In genomic region chr2:241720099-241720498, GRCh38 we compare ENCODE assay signal across 27 cellular contexts. TPM values are rescaled to one million over a fixed set of nuclear protein-coding genes. Genes with fewer than 3 reads are reported as not detected.
A peak's percentile ranks its signal among the peaks of the same experiment; 100 is the strongest.
DNase-seq lines count a peak whose midpoint lies in the region; ATAC-seq, FAIRE-seq and TF ChIP-seq lines count a peak whose summit lies in the region.
"Had no signal": no experiment of that assay in that cellular context is flagged by ENCODE, and none has a peak within 500 bp of the region (broad histone marks: within the 10 kb centered on the region; RNA-seq: fewer than 3 reads in every experiment).

No MANE protein-coding gene starts in this region.

- peaks cover 58% of the 10 kb centered on the region for H3K4me1 ChIP-seq in BLaER1
- H3K4me1 ChIP-seq in RWPE2 (ENCODE audit: insufficient read depth, poor library complexity, severe bottlenecking): no peaks in the 10 kb centered on the region
- H3K4me1 ChIP-seq in naive thymus-derived CD4-positive, alpha-beta T cell (ENCODE audit: control insufficient read depth in 2 of 2, insufficient read depth in 2 of 2, low read length in 2 of 2): no peaks in the 10 kb centered on the region
- no peaks in the 10 kb centered on the region for H3K4me1 ChIP-seq in neural progenitor cell
- H3K4me1 ChIP-seq in trophoblast cell (ENCODE audit: control insufficient read depth in 1 of 2, insufficient read depth in 2 of 2, low read length in 2 of 2): no peaks in the 10 kb centered on the region
- H3K4me1 ChIP-seq: A549, BE2C had no signal

- H3K4me1 Mint-ChIP-seq in naive thymus-derived CD4-positive, alpha-beta T cell: peaks cover 0 to 2% (median 0%) of the 10 kb centered on the region in 7 donors
- H3K4me1 Mint-ChIP-seq in neural progenitor cell: no peaks in the 10 kb centered on the region

- peaks cover 5 to 40% (median 27%) of the 10 kb centered on the region in 5 donors for H3K36me3 Mint-ChIP-seq in naive thymus-derived CD4-positive, alpha-beta T cell
- H3K36me3 Mint-ChIP-seq in neural progenitor cell: peaks cover 47% of the 10 kb centered on the region

- H3K18ac ChIP-seq in trophoblast cell (ENCODE audit: low read length): no peak overlapping the region

- TF ChIP-seq CTCF in RWPE2 (IDR thresholded peaks at IDR 0.05; ENCODE audit: poor library complexity, severe bottlenecking): no peak
- TF ChIP-seq CTCF in neural progenitor cell (IDR thresholded peaks at IDR 0.05): no peak

- CTCF ChIA-PET in naive thymus-derived CD4-positive, alpha-beta T cell (lab: Charles Lee): no interaction called here

- peaks cover 27% of the 10 kb centered on the region for H3K9me3 ChIP-seq in BLaER1
- H3K9me3 ChIP-seq in RWPE2 (ENCODE audit: severe bottlenecking): no peaks in the 10 kb centered on the region
- peaks cover 0 to 11% (median 0%) of the 10 kb centered on the region in 3 experiments for H3K9me3 ChIP-seq in naive thymus-derived CD4-positive, alpha-beta T cell (ENCODE audit: control insufficient read depth in 2 of 3, low read length in 3 of 3)
- H3K9me3 ChIP-seq in neural progenitor cell (ENCODE audit: low read depth): peaks cover 5% of the 10 kb centered on the region
- H3K9me3 ChIP-seq in trophoblast cell (ENCODE audit: insufficient read depth, low read depth, low read length): peaks cover 27% of the 10 kb centered on the region
- H3K9me3 ChIP-seq: BE2C had no signal

- peak overlapping the region; percentile 93 for H3K4me2 ChIP-seq in BLaER1
- no peak overlapping the region for H3K4me2 ChIP-seq in neural progenitor cell
- no peak overlapping the region for H3K4me2 ChIP-seq in trophoblast cell (ENCODE audit: low read length)
- H3K4me2 ChIP-seq: A549 had no signal

- no peak overlapping the region for H2AK5ac ChIP-seq in trophoblast cell (ENCODE audit: low read length)

- WGBS in trophoblast cell (ENCODE audit: extremely low coverage, insufficient coverage, insufficient read length): no CpG with 5 or more reads among the region's 19 CpGs

- TF ChIP-seq POLR2A in GM12891 (IDR thresholded peaks at IDR 0.05; ENCODE audit: low read depth, low read length): peak; percentile 39; the same call in 1 of the 2 replicates

- no peak for DNase-seq in GM12891 (ENCODE audit: insufficient read length, low spot score)
- peak; percentile 61 for DNase-seq in RWPE2 (ENCODE audit: low spot score)
- no peak for DNase-seq in naive thymus-derived CD4-positive, alpha-beta T cell
- DNase-seq in ureter (ENCODE audit: low spot score): no peak
- no peak for DNase-seq in neural progenitor cell (ENCODE audit: low spot score)
- DNase-seq in trophoblast cell: no peak
- DNase-seq: BE2C; CD4-positive, alpha-beta T cell; COR-L47; DND-41; GOT3; Karpas-422; MV-4-11; NCI-H1694; NCI-H2081; NCI-H2171 treated with DMSO at 0.1 percent for 48 hours; NCI-H524 treated with DMSO at 0.1 percent for 48 hours; Right ventricle myocardium superior had no signal

- H3K14ac ChIP-seq in trophoblast cell (ENCODE audit: low read length): no peak overlapping the region

- no peak overlapping the region for H4K12ac ChIP-seq in trophoblast cell (ENCODE audit: low read depth, low read length)

- H3K4me3 Mint-ChIP-seq in naive thymus-derived CD4-positive, alpha-beta T cell: no peak overlapping the region
- H3K4me3 Mint-ChIP-seq in neural progenitor cell: no peak overlapping the region
- H3K4me3 Mint-ChIP-seq: CD4-positive, alpha-beta T cell; IgD-negative memory B cell had no signal

- H3K27ac ChIP-seq in BLaER1 (peak overlapping the region; percentile 83), RWPE2 (ENCODE audit: poor library complexity, severe bottlenecking) (no peak overlapping the region), neural progenitor cell (no peak overlapping the region), trophoblast cell (ENCODE audit: low read depth, low read length) (no peak overlapping the region)
- H3K27ac ChIP-seq in naive thymus-derived CD4-positive, alpha-beta T cell (ENCODE audit: low read depth, low read length): no peak overlapping the region
- H3K27ac ChIP-seq: A549, SK-N-MC had no signal

- peak overlapping the region; percentile 68; the same call in 1 of the 2 replicates for H3K9ac ChIP-seq in BLaER1
- H3K9ac ChIP-seq in neural progenitor cell: no peak overlapping the region
- no peak overlapping the region for H3K9ac ChIP-seq in trophoblast cell (ENCODE audit: low read length)

- no peak overlapping the region for H2BK5ac ChIP-seq in trophoblast cell (ENCODE audit: low read depth, low read length, poor library complexity)

- H3K23ac ChIP-seq in trophoblast cell (ENCODE audit: low read length): no peak overlapping the region

- peaks cover 80% of the 10 kb centered on the region for H3K36me3 ChIP-seq in BLaER1
- H3K36me3 ChIP-seq in RWPE2 (ENCODE audit: low read depth): peaks cover 29% of the 10 kb centered on the region
- peaks cover 0 to 65% (median 3%) of the 10 kb centered on the region in 3 experiments for H3K36me3 ChIP-seq in naive thymus-derived CD4-positive, alpha-beta T cell (ENCODE audit: control insufficient read depth in 2 of 3, insufficient read depth in 3 of 3, low read length in 3 of 3)
- H3K36me3 ChIP-seq in neural progenitor cell: peaks cover 14% of the 10 kb centered on the region
- H3K36me3 ChIP-seq in trophoblast cell (ENCODE audit: control insufficient read depth in 1 of 2, insufficient read depth in 2 of 2, low read length in 2 of 2): peaks cover 55 to 57% of the 10 kb centered on the region in 2 experiments

- POLR2A ChIA-PET in naive thymus-derived CD4-positive, alpha-beta T cell (lab: Charles Lee): no interaction called here

- H3K27me3 Mint-ChIP-seq in naive thymus-derived CD4-positive, alpha-beta T cell: no peaks in the 10 kb centered on the region
- H3K27me3 Mint-ChIP-seq in neural progenitor cell (ENCODE audit: insufficient read depth, low read depth): no peaks in the 10 kb centered on the region
- H3K27me3 Mint-ChIP-seq: CD4-positive, alpha-beta T cell; IgD-negative memory B cell had no signal

- no peaks in the 10 kb centered on the region for H3K27me3 ChIP-seq in BLaER1
- no peaks in the 10 kb centered on the region for H3K27me3 ChIP-seq in RWPE2 (ENCODE audit: insufficient read depth, poor library complexity, severe bottlenecking)
- no peaks in the 10 kb centered on the region for H3K27me3 ChIP-seq in naive thymus-derived CD4-positive, alpha-beta T cell (ENCODE audit: control insufficient read depth in 2 of 2, insufficient read depth in 2 of 2, low read length in 2 of 2)
- H3K27me3 ChIP-seq in neural progenitor cell: no peaks in the 10 kb centered on the region
- H3K27me3 ChIP-seq in trophoblast cell (ENCODE audit: insufficient read depth, low read length): no peaks in the 10 kb centered on the region
- H3K27me3 ChIP-seq: BE2C had no signal

- H3K9me3 Mint-ChIP-seq in naive thymus-derived CD4-positive, alpha-beta T cell: peaks cover 0 to 10% (median 0%) of the 10 kb centered on the region in 11 donors
- H3K9me3 Mint-ChIP-seq in neural progenitor cell: peaks cover 19% of the 10 kb centered on the region
- H3K9me3 Mint-ChIP-seq: CD4-positive, alpha-beta T cell; IgD-negative memory B cell had no signal

- intact Hi-C loops in naive thymus-derived CD4-positive, alpha-beta T cell (cut with micrococcal nuclease): no loop called here

- no peak for FAIRE-seq in GM12891 (lab: Jason Lieb, UNC)
- FAIRE-seq: A549, GM12878, HTR-8/SVneo, RCC 7860 had no signal

- ATAC-seq in RWPE2 (ENCODE audit: low read depth): no peak
- peak; percentile 21 for ATAC-seq in naive thymus-derived CD4-positive, alpha-beta T cell
- no peak for ATAC-seq in HG03520 (IDR thresholded peaks at IDR 0.05; ENCODE audit: unreplicated experiment)
- ATAC-seq: GM12878 had no signal

- H3K27ac Mint-ChIP-seq in naive thymus-derived CD4-positive, alpha-beta T cell: no peak overlapping the region
- no peak overlapping the region for H3K27ac Mint-ChIP-seq in neural progenitor cell
- H3K27ac Mint-ChIP-seq: CD4-positive, alpha-beta T cell; IgD-negative memory B cell had no signal

- H2BK12ac ChIP-seq in trophoblast cell (ENCODE audit: low read length): no peak overlapping the region

- H3K4me3 ChIP-seq in BLaER1: peak overlapping the region; percentile 44; the same call in 1 of the 2 replicates
- H3K4me3 ChIP-seq in RWPE2 (ENCODE audit: severe bottlenecking): no peak overlapping the region
- H3K4me3 ChIP-seq in naive thymus-derived CD4-positive, alpha-beta T cell (ENCODE audit: low read length): no peak overlapping the region
- no peak overlapping the region for H3K4me3 ChIP-seq in neural progenitor cell
- no peak overlapping the region for H3K4me3 ChIP-seq in trophoblast cell (ENCODE audit: low read depth, low read length)
- H3K4me3 ChIP-seq: A549, GM12878, SK-N-MC had no signal

- no peak overlapping the region for H2BK120ac ChIP-seq in trophoblast cell (ENCODE audit: insufficient read depth, low read length, poor library complexity)

- H4K91ac ChIP-seq in trophoblast cell (ENCODE audit: low read depth, low read length): no peak overlapping the region

- no peak overlapping the region for H2AFZ ChIP-seq in neural progenitor cell (replicated peaks)
- no peak overlapping the region for H2AFZ ChIP-seq in trophoblast cell (ENCODE audit: insufficient read depth, low read length, poor library complexity)

- no peaks in the 10 kb centered on the region; the same call in none of the 2 replicates for H4K20me1 ChIP-seq in BLaER1
- H4K20me1 ChIP-seq in neural progenitor cell (ENCODE audit: low read depth): no peaks in the 10 kb centered on the region

- no peak overlapping the region for H3K4ac ChIP-seq in trophoblast cell (ENCODE audit: low read depth, low read length)

- no peaks in the 10 kb centered on the region for H3K79me1 ChIP-seq in trophoblast cell (ENCODE audit: low read length)

- no peaks in the 10 kb centered on the region for H3K79me2 ChIP-seq in neural progenitor cell (ENCODE audit: low read depth)
- no peaks in the 10 kb centered on the region for H3K79me2 ChIP-seq in trophoblast cell (ENCODE audit: control insufficient read depth, insufficient read depth, low read length, poor library complexity)

- no peaks in the 10 kb centered on the region for H3F3A ChIP-seq in neural progenitor cell (ENCODE audit: low read depth)

- no peak overlapping the region for H4K8ac ChIP-seq in trophoblast cell (ENCODE audit: low read depth, low read length)

RNA-seq across cellular contexts. Expression of gene D2HGDH, which starts 14.3 kb away (rescaled TPM):
- 22.9 TPM for polyA plus RNA-seq in GM12891 (2012; ENCODE audit: low read depth, missing spikeins)
- 10 to 100 TPM; 32.5 to 49.8 (median 41.1) TPM for total RNA-seq in naive thymus-derived CD4-positive, alpha-beta T cell
- polyA plus RNA-seq in naive thymus-derived CD4-positive, alpha-beta T cell: 1 to 10 TPM; 3.5 to 5.3 TPM
- total RNA-seq in ureter (67.7 TPM), neural progenitor cell (ENCODE audit: low replicate concordance) (3.5 and 15.4 TPM in 2 replicates)
- polyA plus RNA-seq in trophoblast cell (2013): 4.0 and 4.2 TPM in 2 replicates

RNA-seq across cellular contexts. Expression of gene ING5, which starts 18.3 kb away (rescaled TPM):
- 23.9 TPM for polyA plus RNA-seq in GM12891 (2012; ENCODE audit: low read depth, missing spikeins)
- total RNA-seq in naive thymus-derived CD4-positive, alpha-beta T cell: 100 to 1,000 TPM in 1 of 5 experiments, 10 to 100 TPM in 4; 37.5 to 102 (median 65.4) TPM
- 10 to 100 TPM; 22.3 to 38.7 TPM for polyA plus RNA-seq in naive thymus-derived CD4-positive, alpha-beta T cell
- total RNA-seq in ureter (48.0 TPM), neural progenitor cell (ENCODE audit: low replicate concordance) (38.2 and 49.0 TPM in 2 replicates)
- polyA plus RNA-seq in trophoblast cell (2013): 12.8 and 13.8 TPM in 2 replicates

RNA-seq across cellular contexts. Expression of gene DTYMK, which starts 33.5 kb away (rescaled TPM):
- 40.4 TPM for polyA plus RNA-seq in GM12891 (2012; ENCODE audit: low read depth, missing spikeins)
- total RNA-seq in naive thymus-derived CD4-positive, alpha-beta T cell: 10 to 100 TPM; 12.0 to 65.7 (median 17.0) TPM
- 10 to 100 TPM; 34.9 to 45.7 TPM for polyA plus RNA-seq in naive thymus-derived CD4-positive, alpha-beta T cell
- total RNA-seq in ureter (15.7 TPM), neural progenitor cell (ENCODE audit: low replicate concordance) (43.4 and 59.9 TPM in 2 replicates)
- polyA plus RNA-seq in trophoblast cell (2013): 37.3 and 38.1 TPM in 2 replicates

RNA-seq across cellular contexts. Expression of gene GAL3ST2, which starts 56.5 kb away (rescaled TPM):
- 0.21 TPM for polyA plus RNA-seq in GM12891 (2012; ENCODE audit: low read depth, missing spikeins)
- under 1 TPM in 3 of 5 experiments, not detected in 2; 0.17 to 0.93 (median 0.37) TPM for total RNA-seq in naive thymus-derived CD4-positive, alpha-beta T cell
- not detected for polyA plus RNA-seq in naive thymus-derived CD4-positive, alpha-beta T cell
- total RNA-seq in ureter: 0.47 TPM
- total RNA-seq in neural progenitor cell (ENCODE audit: low replicate concordance): 0.09 TPM in 1 of 2 replicates, not detected in the other
- polyA plus RNA-seq in trophoblast cell (2013): 0.19 and 0.24 TPM in 2 replicates
- total RNA-seq: M059J, Right ventricle myocardium superior had no signal
- polyA plus RNA-seq: IgD-negative memory B cell had no signal
